ENCODE assay signal across 30 cellular contexts in the genomic region with DNA sequence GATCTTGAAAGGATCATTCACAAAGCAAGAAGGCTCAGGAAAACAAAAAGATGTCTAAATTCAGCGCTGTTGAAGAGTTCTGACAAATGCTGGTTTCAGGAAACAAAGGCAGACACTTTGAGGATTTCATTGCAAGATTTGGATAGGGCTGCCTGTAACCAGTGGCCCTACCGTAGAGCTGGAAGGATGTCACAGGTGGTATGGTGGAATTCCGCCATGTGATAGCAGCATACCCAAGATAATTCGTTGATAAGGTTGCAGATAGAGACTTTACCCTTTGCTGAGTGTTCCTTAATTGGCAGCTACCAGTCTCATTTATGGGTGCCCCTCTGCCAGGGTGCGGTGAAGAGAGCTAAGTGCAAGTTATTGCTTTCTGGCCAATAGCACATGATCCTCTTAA.
"Had no signal": no experiment of that assay in that cellular context is flagged by ENCODE, and none has a peak within 500 bp of the region (broad histone marks: within the 10 kb centered on the region; RNA-seq: fewer than 3 reads in every experiment).

No MANE protein-coding gene starts in this region.

- H3K36me3 ChIP-seq: adrenal gland, esophagus squamous epithelium had no signal

- H3K4me1 Mint-ChIP-seq: activated naive CD4-positive, alpha-beta T cell treated with anti-CD3 and anti-CD28 coated beads, Interleukin-2, amount 50 U/mL, for 24 hours; activated T-helper 17 cell treated with anti-CD3 and anti-CD28 coated beads, Interleukin-2, amount 50 U/mL, for 72 hours had no signal

- DNase-seq: activated CD4-positive, alpha-beta T cell treated with anti-CD3 and anti-CD28 coated beads for 48 hours; activated CD4-positive, alpha-beta T cell treated with anti-CD3 and anti-CD28 coated beads, Interleukin-2, amount 50 U/mL, for 1 hour; activated CD4-positive, alpha-beta T cell treated with anti-CD3 and anti-CD28 coated beads, Interleukin-2, amount 50 U/mL, for 48 hours; activated CD8-positive, alpha-beta memory T cell treated with anti-CD3 and anti-CD28 coated beads for 24 hours; activated CD8-positive, alpha-beta T cell treated with anti-CD3 and anti-CD28 coated beads for 36 hours; activated effector memory CD4-positive, alpha-beta T cell treated with Interleukin-2 at 50 U/mL for 16 hours; activated gamma-delta T cell treated with Interleukin-2 at 50 U/mL for 16 hours; activated naive CD4-positive, alpha-beta T cell treated with Interleukin-2 at 50 U/mL for 16 hours; activated naive CD8-positive, alpha-beta T cell treated with anti-CD3 and anti-CD28 coated beads for 36 hours; activated naive CD8-positive, alpha-beta T cell treated with anti-CD3 and anti-CD28 coated beads, Interleukin-2, amount 50 U/mL, for 24 hours; activated T-cell treated with anti-CD3 and anti-CD28 coated beads, Interleukin-2, amount 50 U/mL, for 4 hours; adrenal gland; amygdala; aorta; body of pancreas; caudate nucleus; cortex of kidney; dermis blood vessel endothelial cell; effector CD4-positive, alpha-beta T cell; effector memory CD8-positive, alpha-beta T cell; esophagus squamous epithelium; head of caudate nucleus; T-helper 2 cell had no signal

- H3K9me3 ChIP-seq: adrenal gland, body of pancreas had no signal

- H3K36me3 Mint-ChIP-seq: activated naive CD4-positive, alpha-beta T cell treated with anti-CD3 and anti-CD28 coated beads, Interleukin-2, amount 50 U/mL, for 24 hours had no signal

- H3K4me3 Mint-ChIP-seq: activated CD8-positive, alpha-beta T cell treated with anti-CD3 and anti-CD28 coated beads for 36 hours; activated naive CD4-positive, alpha-beta T cell treated with anti-CD3 and anti-CD28 coated beads, Interleukin-2, amount 50 U/mL, for 24 hours; activated naive CD8-positive, alpha-beta T cell treated with anti-CD3 and anti-CD28 coated beads for 36 hours; activated naive CD8-positive, alpha-beta T cell treated with anti-CD3 and anti-CD28 coated beads, Interleukin-2, amount 50 U/mL, for 24 hours; activated T-cell treated with anti-CD3 and anti-CD28 coated beads, Interleukin-2, amount 50 U/mL, for 4 hours; activated T-helper 17 cell treated with anti-CD3 and anti-CD28 coated beads, Interleukin-2, amount 50 U/mL, for 72 hours; effector memory CD8-positive, alpha-beta T cell had no signal

- H3K9me3 Mint-ChIP-seq: activated naive CD4-positive, alpha-beta T cell treated with anti-CD3 and anti-CD28 coated beads, Interleukin-2, amount 50 U/mL, for 24 hours; activated naive CD8-positive, alpha-beta T cell treated with anti-CD3 and anti-CD28 coated beads for 36 hours; activated T-helper 17 cell treated with anti-CD3 and anti-CD28 coated beads, Interleukin-2, amount 50 U/mL, for 72 hours; effector memory CD8-positive, alpha-beta T cell had no signal

- H3K27me3 ChIP-seq: adrenal gland, body of pancreas had no signal

- FAIRE-seq: colon, endometrium, endothelial cell of umbilical vein, frontal cortex had no signal

- ATAC-seq: activated CD8-positive, alpha-beta T cell treated with anti-CD3 and anti-CD28 coated beads for 36 hours; activated naive CD8-positive, alpha-beta T cell treated with anti-CD3 and anti-CD28 coated beads, Interleukin-2, amount 50 U/mL, for 24 hours; activated T-cell treated with anti-CD3 and anti-CD28 coated beads, Interleukin-2, amount 50 U/mL, for 4 hours; activated T-helper 17 cell treated with anti-CD3 and anti-CD28 coated beads, Interleukin-2, amount 50 U/mL, for 72 hours; body of pancreas; effector memory CD8-positive, alpha-beta T cell had no signal

- H3K27ac ChIP-seq: adrenal gland, body of pancreas, epithelial cell of prostate, esophagus squamous epithelium had no signal

- H3K4me3 ChIP-seq: adrenal gland, body of pancreas, esophagus squamous epithelium had no signal

- H3K27ac Mint-ChIP-seq: activated CD8-positive, alpha-beta T cell treated with anti-CD3 and anti-CD28 coated beads for 36 hours; activated naive CD4-positive, alpha-beta T cell treated with anti-CD3 and anti-CD28 coated beads, Interleukin-2, amount 50 U/mL, for 24 hours; activated naive CD8-positive, alpha-beta T cell treated with anti-CD3 and anti-CD28 coated beads for 36 hours; activated naive CD8-positive, alpha-beta T cell treated with anti-CD3 and anti-CD28 coated beads, Interleukin-2, amount 50 U/mL, for 24 hours; activated T-helper 17 cell treated with anti-CD3 and anti-CD28 coated beads, Interleukin-2, amount 50 U/mL, for 72 hours; effector memory CD8-positive, alpha-beta T cell had no signal
